16 cellular contexts compared by ENCODE assay signal in the genomic region with DNA sequence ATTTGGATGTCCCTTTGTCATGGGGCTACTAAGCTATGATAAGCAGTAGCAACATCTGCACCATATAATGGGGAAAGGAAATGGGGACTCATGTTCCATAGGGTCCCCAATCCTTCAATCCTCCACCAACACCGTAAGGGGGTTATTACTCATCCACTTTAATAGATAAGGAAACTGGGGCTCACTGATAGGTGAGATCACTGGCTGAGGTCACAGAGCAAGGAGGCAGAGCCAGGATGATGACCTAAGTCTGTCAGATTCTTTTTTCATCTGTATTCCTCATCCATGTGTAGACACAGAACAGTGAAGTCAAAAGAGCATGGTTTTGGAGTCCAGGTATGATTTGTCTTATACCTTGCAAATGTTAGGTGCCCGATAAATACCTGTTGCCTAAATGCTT. TPM values are rescaled to one million over a fixed set of nuclear protein-coding genes. Genes with fewer than 3 reads are reported as not detected.
DNase-seq lines count a peak whose midpoint lies in the region; ATAC-seq lines count a peak whose summit lies in the region.
"Had no signal": no experiment of that assay in that cellular context is flagged by ENCODE, and none has a peak within 500 bp of the region (broad histone marks: within the 10 kb centered on the region; RNA-seq: fewer than 3 reads in every experiment).

No MANE protein-coding gene starts in this region.

- DNase-seq in DMS153 (lab: John Stamatoyannopoulos, UW) (peak; percentile 7), DMS153 treated with DMSO at 0.1 percent for 48 hours (lab: John Stamatoyannopoulos, UW; ENCODE audit: unreplicated experiment) (no peak), M059J (ENCODE audit: low read depth) (peak; percentile 14), RKO (ENCODE audit: low spot score) (peak; percentile 6), NOMO-1 (lab: John Stamatoyannopoulos, UW; ENCODE audit: unreplicated experiment in 2 of 2) (no peak)
- DNase-seq: BE2C; C1 segment of cervical spinal cord; Caco-2; Calu3; CD4-positive, alpha-beta memory T cell; CD4-positive, CD25-positive, alpha-beta regulatory T cell; GF-D8 had no signal

- no peak for ATAC-seq in HG03439 (IDR thresholded peaks at IDR 0.05; ENCODE audit: unreplicated experiment)
- no peak for ATAC-seq in GM21381 (IDR thresholded peaks at IDR 0.05; ENCODE audit: unreplicated experiment)
- ATAC-seq: A549 had no signal

RNA-seq across cellular contexts. Expression of a gene that starts 10.5 kb away (rescaled TPM):
- total RNA-seq in M059J (2014; rRNA removed; shearing (Covaris generic)) = 0.07 and 0.12 TPM in 2 replicates
- total RNA-seq: A172; Calu3; CD4-positive, alpha-beta memory T cell; CD4-positive, CD25-positive, alpha-beta regulatory T cell had no signal

Comparison
In these comparisons a context has a peak if more than half of its experiments do, and no peak if none do; other contexts are left out.
1. DNase-seq: peak in DMS153 (single experiment), M059J (single experiment) and RKO (single experiment); none in DMS153 treated with DMSO at 0.1 percent for 48 hours (single experiment) and NOMO-1 (0 of 2).